9 cellular contexts compared by ENCODE assay signal in the genomic region with DNA sequence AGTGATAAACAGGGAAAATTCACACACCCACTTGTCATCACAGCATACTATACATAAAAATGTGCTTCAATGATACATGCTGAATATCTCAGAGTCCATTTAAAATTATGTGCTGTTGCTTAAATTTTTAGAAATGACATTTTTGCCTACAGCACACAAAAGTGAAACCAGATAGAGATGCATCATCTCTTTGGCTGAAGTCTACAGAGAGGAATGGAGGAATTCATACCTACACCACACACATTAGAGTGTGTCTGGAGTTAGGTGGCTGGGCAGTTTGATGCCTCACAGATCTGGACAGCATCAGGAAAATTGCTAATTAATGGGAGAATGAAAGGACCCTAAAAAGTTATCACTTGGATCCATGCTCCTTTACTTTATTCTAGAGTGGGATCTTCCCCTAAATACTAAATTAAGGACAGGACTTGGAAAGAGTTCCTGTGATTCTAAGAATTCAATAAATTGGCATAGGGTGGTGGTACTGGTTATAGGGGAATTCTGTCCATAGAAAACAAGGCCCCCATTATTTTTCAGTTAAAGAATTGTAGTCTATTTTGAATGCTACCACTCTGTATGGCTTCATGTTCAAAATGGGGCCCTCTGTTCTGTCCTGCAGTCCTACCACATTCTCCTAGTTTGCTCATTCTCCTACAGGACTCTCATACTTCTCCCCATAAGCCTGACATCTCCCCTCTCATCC. TPM values are rescaled to one million over a fixed set of nuclear protein-coding genes. Genes with fewer than 3 reads are reported as not detected.
DNase-seq lines count a peak whose midpoint lies in the region; FAIRE-seq and TF ChIP-seq lines count a peak whose summit lies in the region.
"Had no signal": no experiment of that assay in that cellular context is flagged by ENCODE, and none has a peak within 500 bp of the region (broad histone marks: within the 10 kb centered on the region; RNA-seq: fewer than 3 reads in every experiment).

No MANE protein-coding gene starts in this region.

- peak overlapping the region; percentile 63 for H3K9ac ChIP-seq in OCI-LY1 (ENCODE audit: low read length)

- no peaks in the 10 kb centered on the region for H3K79me2 ChIP-seq in OCI-LY1 (ENCODE audit: insufficient read depth, low read length)

- no peak for FAIRE-seq in H54 (lab: Jason Lieb, UNC)

- no peak for TF ChIP-seq POLR2A in H54 (IDR thresholded peaks at IDR 0.05; ENCODE audit: low read depth, low read length)

- H3K27ac ChIP-seq in OCI-LY1 (ENCODE audit: low read depth, low read length, poor library complexity, severe bottlenecking) (peak overlapping the region; percentile 90), temporal lobe (ENCODE audit: low read depth, low read length) (peak overlapping the region; percentile 56)

- H3K9me3 ChIP-seq in OCI-LY1 (ENCODE audit: low read length) = no peaks in the 10 kb centered on the region; the same call in 1 of the 2 replicates

- H4K20me1 ChIP-seq in OCI-LY1 (ENCODE audit: insufficient read depth, low read length) = no peaks in the 10 kb centered on the region

- intact Hi-C loops in activated CD4-positive, alpha-beta T cell treated with anti-CD3 and anti-CD28 coated beads, Interleukin-2, amount 10 ng/mL, durations not matched to agents 24 days and 14 days (cut with micrococcal nuclease) = loop anchor here (1.0 to 2.0 kb wide), 5 partner anchors 14 to 89 kb away; a partner anchor contains a TSS

- TF ChIP-seq CTCF in OCI-LY1 (IDR thresholded peaks at IDR 0.05; ENCODE audit: low read length) (no peak), fibroblast of the aortic adventitia (IDR thresholded peaks at IDR 0.05; ENCODE audit: insufficient read depth, low read length) (no peak)

- peak; percentile 61 for DNase-seq in activated CD4-positive, alpha-beta T cell treated with anti-CD3 and anti-CD28 coated beads, Interleukin-2, amount 10 ng/mL, durations not matched to agents 24 days and 14 days
- no peak for DNase-seq in activated CD4-positive, alpha-beta T cell treated with anti-CD3 and anti-CD28 coated beads for 48 hours
- DNase-seq in fibroblast of the aortic adventitia (ENCODE audit: low read depth) (peak; percentile 26), NCI-H2107 treated with DMSO at 0.1 percent for 48 hours (lab: John Stamatoyannopoulos, UW; ENCODE audit: unreplicated experiment) (no peak), H54 (ENCODE audit: insufficient read length, low spot score) (no peak), hippocampal formation (lab: John Stamatoyannopoulos, UW) (no peak)
- DNase-seq: nephron progenitor cell had no signal

- H3K36me3 ChIP-seq in OCI-LY1 (ENCODE audit: insufficient read depth, low read length) = peaks cover 31% of the 10 kb centered on the region

- H3K4me3 ChIP-seq in OCI-LY1 (ENCODE audit: low read depth, low read length, poor library complexity, severe bottlenecking) (peak overlapping the region; percentile 56), fibroblast of the aortic adventitia (ENCODE audit: low read depth, low read length) (peak overlapping the region; percentile 57)

- peak overlapping the region; percentile 81 for H3K4me2 ChIP-seq in OCI-LY1 (ENCODE audit: low read length)

- H3K4me1 Mint-ChIP-seq in activated CD4-positive, alpha-beta T cell treated with anti-CD3 and anti-CD28 coated beads, Interleukin-2, amount 10 ng/mL, durations not matched to agents 24 days and 14 days = peaks cover 44% of the 10 kb centered on the region
- H3K4me1 Mint-ChIP-seq: nephron progenitor cell had no signal

- H3K9me2 ChIP-seq in OCI-LY1 (ENCODE audit: low read depth, low read length) = no peaks in the 10 kb centered on the region

- no peak overlapping the region for H2AFZ ChIP-seq in OCI-LY1 (ENCODE audit: low read length)

- H3K27me3 ChIP-seq in OCI-LY1 (ENCODE audit: insufficient read depth, low read length) = no peaks in the 10 kb centered on the region

- H3K4me3 Mint-ChIP-seq in activated CD4-positive, alpha-beta T cell treated with anti-CD3 and anti-CD28 coated beads, Interleukin-2, amount 10 ng/mL, durations not matched to agents 24 days and 14 days = no peak overlapping the region
- H3K4me3 Mint-ChIP-seq: nephron progenitor cell had no signal

- H3K27me3 Mint-ChIP-seq in activated CD4-positive, alpha-beta T cell treated with anti-CD3 and anti-CD28 coated beads, Interleukin-2, amount 10 ng/mL, durations not matched to agents 24 days and 14 days = no peaks in the 10 kb centered on the region

- peaks cover 56% of the 10 kb centered on the region for H3K4me1 ChIP-seq in OCI-LY1 (ENCODE audit: insufficient read depth, low read length, severe bottlenecking)

- H3F3A ChIP-seq in OCI-LY1 (ENCODE audit: insufficient read depth, low read length) = no peaks in the 10 kb centered on the region; the same call in 1 of the 2 replicates

- peaks cover 8% of the 10 kb centered on the region for H3K36me3 Mint-ChIP-seq in activated CD4-positive, alpha-beta T cell treated with anti-CD3 and anti-CD28 coated beads, Interleukin-2, amount 10 ng/mL, durations not matched to agents 24 days and 14 days (ENCODE audit: low read depth)

- H3K9me3 Mint-ChIP-seq in activated CD4-positive, alpha-beta T cell treated with anti-CD3 and anti-CD28 coated beads, Interleukin-2, amount 10 ng/mL, durations not matched to agents 24 days and 14 days = peaks cover 4% of the 10 kb centered on the region

- H3K27ac Mint-ChIP-seq in activated CD4-positive, alpha-beta T cell treated with anti-CD3 and anti-CD28 coated beads, Interleukin-2, amount 10 ng/mL, durations not matched to agents 24 days and 14 days = no peak overlapping the region
- H3K27ac Mint-ChIP-seq: nephron progenitor cell had no signal

RNA-seq across cellular contexts. Expression of a gene that starts 41.3 kb away (rescaled TPM):
- total RNA-seq in activated CD4-positive, alpha-beta T cell treated with anti-CD3 and anti-CD28 coated beads, Interleukin-2, amount 10 ng/mL, durations not matched to agents 24 days and 14 days = 1.6 and 1.7 TPM in 2 replicates
- total RNA-seq in fibroblast of the aortic adventitia (ENCODE audit: low replicate concordance) = 6.3 and 7.0 TPM in 2 replicates
- total RNA-seq in temporal lobe = 28.5 TPM

Comparison
In these comparisons a context has a peak if more than half of its experiments do, and no peak if none do; other contexts are left out.
1. DNase-seq: peak in activated CD4-positive, alpha-beta T cell treated with anti-CD3 and anti-CD28 coated beads, Interleukin-2, amount 10 ng/mL, durations not matched to agents 24 days and 14 days (single experiment) and fibroblast of the aortic adventitia (single experiment); none in activated CD4-positive, alpha-beta T cell treated with anti-CD3 and anti-CD28 coated beads for 48 hours (single experiment), NCI-H2107 treated with DMSO at 0.1 percent for 48 hours (single experiment), H54 (single experiment) and hippocampal formation (0 of 2).